ENCODE assay signal across 1 cellular context in genomic region chr20:64037498-64038213, GRCh38.
TF ChIP-seq lines count a peak whose summit lies in the region.

No MANE protein-coding gene starts in this region.

TF ChIP-seq in endothelial cell of umbilical vein, 7 proteins besides CTCF, POLR2A, EP300 and RAD21:
- no peak for TF ChIP-seq POLR2AphosphoS5 (IDR thresholded peaks at IDR 0.05; ENCODE audit: insufficient read depth, low read depth, low read length)
